25 cellular contexts compared by ENCODE assay signal in the genomic region with DNA sequence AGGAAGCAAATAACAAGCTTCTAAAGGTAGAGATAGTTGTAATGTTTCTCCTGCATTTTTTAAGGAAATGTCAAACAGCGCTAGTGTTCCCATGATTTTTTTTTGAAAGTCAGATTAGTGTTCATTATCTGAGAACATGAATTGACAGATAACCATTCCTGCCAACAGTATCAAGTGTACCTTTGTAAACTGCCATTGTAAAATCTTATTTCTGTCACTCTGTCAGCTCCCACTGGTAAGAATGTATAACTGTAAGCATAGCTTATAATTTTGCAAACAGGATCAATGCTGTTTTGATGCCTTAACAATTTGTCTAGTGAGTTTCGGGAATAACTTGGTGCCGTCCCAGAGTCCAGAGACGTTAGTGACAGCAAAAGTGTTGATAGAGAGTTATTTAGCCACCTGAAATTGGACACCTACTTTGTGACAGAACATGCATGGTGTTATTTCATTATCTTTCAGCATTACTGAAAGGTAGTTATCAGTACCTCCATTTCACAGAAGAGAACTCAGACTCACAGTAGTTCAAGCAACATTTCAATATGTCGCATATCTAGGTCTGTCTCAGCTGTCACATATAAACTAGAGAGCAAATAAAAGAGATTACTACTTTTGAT.
A peak's percentile ranks its signal among the peaks of the same experiment; 100 is the strongest.
DNase-seq lines count a peak whose midpoint lies in the region; ATAC-seq, FAIRE-seq and TF ChIP-seq lines count a peak whose summit lies in the region.
"Had no signal": no experiment of that assay in that cellular context is flagged by ENCODE, and none has a peak within 500 bp of the region (broad histone marks: within the 10 kb centered on the region; RNA-seq: fewer than 3 reads in every experiment).

No MANE protein-coding gene starts in this region.

- WGBS in heart left ventricle, 4 donors, result 42 to 46% (median 44%) methylated on average over 5 of the region's 5 CpGs

- FAIRE-seq in bronchial epithelial cell (lab: Jason Lieb, UNC), result peak; percentile 40
- FAIRE-seq: A204.1, D721Med, G401.6, GM12891, GM19239 had no signal

- ATAC-seq in Right ventricle myocardium superior (ENCODE audit: poor library complexity) (peak; percentile 70), heart left ventricle (no peak), left ventricle myocardium superior (no peak)
- ATAC-seq in stimulated activated naive CD8-positive, alpha-beta T cell treated with anti-CD3 and anti-CD28 coated beads, Interleukin-15, amount 100 ng/mL, for 72 hours, result no peak

- H3K9me3 Mint-ChIP-seq in stimulated activated naive CD8-positive, alpha-beta T cell treated with anti-CD3 and anti-CD28 coated beads, Interleukin-15, amount 100 ng/mL, for 72 hours, result no peaks in the 10 kb centered on the region

- H3K36me3 ChIP-seq in heart left ventricle, result no peaks in the 10 kb centered on the region
- H3K36me3 ChIP-seq in left ventricle myocardium inferior, result no peaks in the 10 kb centered on the region
- no peaks in the 10 kb centered on the region for H3K36me3 ChIP-seq in bronchial epithelial cell (ENCODE audit: control insufficient read depth, insufficient read depth, low read length)
- H3K36me3 ChIP-seq: BE2C, BLaER1 had no signal

- no peak for TF ChIP-seq POLR2A in heart left ventricle (IDR thresholded peaks at IDR 0.05)

- H3K27ac ChIP-seq in heart left ventricle (no peak overlapping the region), left ventricle myocardium inferior (replicated peaks) (no peak overlapping the region)
- H3K27ac ChIP-seq: BLaER1 had no signal

- no peaks in the 10 kb centered on the region for H3K27me3 ChIP-seq in heart left ventricle
- H3K27me3 ChIP-seq in left ventricle myocardium inferior (ENCODE audit: low read depth), result no peaks in the 10 kb centered on the region
- H3K27me3 ChIP-seq in bronchial epithelial cell (ENCODE audit: control insufficient read depth, insufficient read depth, low read length), result no peaks in the 10 kb centered on the region
- H3K27me3 ChIP-seq: BE2C, BLaER1 had no signal

- H3K4me3 ChIP-seq in heart left ventricle, result no peak overlapping the region
- no peak overlapping the region for H3K4me3 ChIP-seq in left ventricle myocardium inferior
- no peak overlapping the region for H3K4me3 ChIP-seq in bronchial epithelial cell (ENCODE audit: low read depth, low read length)
- H3K4me3 ChIP-seq: BLaER1 had no signal

- H3K27ac Mint-ChIP-seq in stimulated activated naive CD8-positive, alpha-beta T cell treated with anti-CD3 and anti-CD28 coated beads, Interleukin-15, amount 100 ng/mL, for 72 hours, result no peak overlapping the region
- H3K27ac Mint-ChIP-seq: CD14-positive monocyte; CD4-positive, alpha-beta memory T cell; CD4-positive, CD25-positive, alpha-beta regulatory T cell; CD8-positive, alpha-beta memory T cell had no signal

- intact Hi-C loops in Right ventricle myocardium superior (cut with DNase I), result no loop called here
- intact Hi-C loops in heart left ventricle (cut with DNase I), result no loop called here
- intact Hi-C loops in left ventricle myocardium inferior (cut with micrococcal nuclease), result no loop called here
- intact Hi-C loops in left ventricle myocardium superior (cut with micrococcal nuclease), result no loop called here

- no peaks in the 10 kb centered on the region for H3K4me1 ChIP-seq in heart left ventricle
- H3K4me1 ChIP-seq in left ventricle myocardium inferior, result peaks cover 10% of the 10 kb centered on the region
- H3K4me1 ChIP-seq: BE2C, BLaER1 had no signal

- H3K27me3 Mint-ChIP-seq in stimulated activated naive CD8-positive, alpha-beta T cell treated with anti-CD3 and anti-CD28 coated beads, Interleukin-15, amount 100 ng/mL, for 72 hours, result no peaks in the 10 kb centered on the region
- H3K27me3 Mint-ChIP-seq: CD4-positive, CD25-positive, alpha-beta regulatory T cell had no signal

- no peak overlapping the region for H3K4me3 Mint-ChIP-seq in stimulated activated naive CD8-positive, alpha-beta T cell treated with anti-CD3 and anti-CD28 coated beads, Interleukin-15, amount 100 ng/mL, for 72 hours
- H3K4me3 Mint-ChIP-seq: CD14-positive monocyte; CD4-positive, alpha-beta memory T cell; CD4-positive, CD25-positive, alpha-beta regulatory T cell; CD8-positive, alpha-beta memory T cell had no signal

- H3K4me1 Mint-ChIP-seq in stimulated activated naive CD8-positive, alpha-beta T cell treated with anti-CD3 and anti-CD28 coated beads, Interleukin-15, amount 100 ng/mL, for 72 hours, result no peaks in the 10 kb centered on the region
- H3K4me1 Mint-ChIP-seq: CD14-positive monocyte; CD4-positive, alpha-beta memory T cell; CD4-positive, CD25-positive, alpha-beta regulatory T cell; CD8-positive, alpha-beta memory T cell had no signal

- TF ChIP-seq CTCF in heart left ventricle (IDR thresholded peaks at IDR 0.05) (peak in 1 of 12 donors; percentile 7), left ventricle myocardium inferior (IDR thresholded peaks at IDR 0.05; ENCODE audit: borderline replicate concordance) (peak; percentile 33), bronchial epithelial cell (IDR thresholded peaks at IDR 0.05; ENCODE audit: insufficient read depth, low read length, severe bottlenecking) (no peak)

- no peaks in the 10 kb centered on the region for H3K9me3 ChIP-seq in heart left ventricle
- H3K9me3 ChIP-seq in left ventricle myocardium inferior (replicated peaks), result no peaks in the 10 kb centered on the region
- H3K9me3 ChIP-seq: BE2C, BLaER1 had no signal

- DNase-seq in Right ventricle myocardium superior, result no peak
- DNase-seq in heart left ventricle, result no peak
- DNase-seq in left ventricle myocardium inferior, result no peak
- no peak for DNase-seq in left ventricle myocardium superior
- DNase-seq in bronchial epithelial cell (ENCODE audit: low read depth), result no peak
- no peak for DNase-seq in stimulated activated naive CD8-positive, alpha-beta T cell treated with anti-CD3 and anti-CD28 coated beads, Interleukin-15, amount 100 ng/mL, for 72 hours
- no peak for DNase-seq in NCI-H146 (lab: John Stamatoyannopoulos, UW)
- DNase-seq: 8988T; ACHN; BE2C; C1 segment of cervical spinal cord; Calu3; CD4-positive, alpha-beta memory T cell; CD4-positive, CD25-positive, alpha-beta regulatory T cell; CD8-positive, alpha-beta memory T cell; COR-L47; DMS79 treated with DMSO at 0.1 percent for 48 hours; GF-D8 had no signal
